In genomic region chr7:860149-860548, GRCh38 we compare ENCODE assay signal across 25 cellular contexts.
"Had no signal": no experiment of that assay in that cellular context is flagged by ENCODE, and none has a peak within 500 bp of the region (broad histone marks: within the 10 kb centered on the region; RNA-seq: fewer than 3 reads in every experiment).

No MANE protein-coding gene starts in this region.

- H3K4me3 ChIP-seq: coronary artery, left lung, lung, ovary, tibial artery, uterus had no signal

- H3K4me1 ChIP-seq: left lung, tibial artery, uterus had no signal

- H3K36me3 ChIP-seq: ovary, uterus had no signal

- H3K4me1 Mint-ChIP-seq: activated B cell treated with CpG ODN at 0.5 μM for 24 hours; activated CD4-positive, alpha-beta T cell treated with anti-CD3 and anti-CD28 coated beads for 36 hours; endodermal cell; stimulated activated effector memory CD8-positive, alpha-beta T cell treated with anti-CD3 and anti-CD28 coated beads, Interleukin-12 subunit alpha, Interleukin-12 subunit beta, amount 100 ng/mL, for 72 hours; stimulated activated naive CD8-positive, alpha-beta T cell treated with anti-CD3 and anti-CD28 coated beads, Interleukin-15, amount 100 ng/mL, for 72 hours had no signal

- H3K9me3 Mint-ChIP-seq: activated B cell treated with CpG ODN at 0.5 μM for 24 hours; activated T-cell treated with anti-CD3 and anti-CD28 coated beads, Interleukin-2, amount 50 U/mL, for 24 hours; activated T-helper 2 cell treated with anti-CD3 and anti-CD28 coated beads, Interferon-gamma antibody, Interleukin-2, Interleukin-4, amounts not matched to agents 10 μg/mL and 5 μg/mL and 100 μg/mL, durations not matched to agents 14 hours and 24 hours and 36 hours; endodermal cell; naive B cell; stimulated activated effector memory CD8-positive, alpha-beta T cell treated with anti-CD3 and anti-CD28 coated beads, Interleukin-12 subunit alpha, Interleukin-12 subunit beta, amount 100 ng/mL, for 72 hours; stimulated activated naive CD8-positive, alpha-beta T cell treated with anti-CD3 and anti-CD28 coated beads, Interleukin-15, amount 100 ng/mL, for 72 hours had no signal

- H3K27ac ChIP-seq: coronary artery, epithelial cell of prostate, left lung, ovary, tibial artery, uterus had no signal

- H3K27me3 Mint-ChIP-seq: activated B cell treated with CpG ODN at 0.5 μM for 24 hours; activated CD4-positive, alpha-beta T cell treated with anti-CD3 and anti-CD28 coated beads for 36 hours; activated T-cell treated with anti-CD3 and anti-CD28 coated beads, Interleukin-2, amount 50 U/mL, for 24 hours; naive B cell; stimulated activated naive CD8-positive, alpha-beta T cell treated with anti-CD3 and anti-CD28 coated beads, Interleukin-15, amount 100 ng/mL, for 72 hours had no signal

- DNase-seq: activated B cell treated with CpG ODN at 0.5 μM for 24 hours; activated CD4-positive, alpha-beta T cell treated with anti-CD3 and anti-CD28 coated beads for 36 hours; activated CD4-positive, alpha-beta T cell treated with anti-CD3 and anti-CD28 coated beads, Interleukin-2, amount 50 U/mL, for 4 hours; activated CD8-positive, alpha-beta memory T cell treated with anti-CD3 and anti-CD28 coated beads for 24 hours; activated CD8-positive, alpha-beta memory T cell treated with anti-CD3 and anti-CD28 coated beads, Interleukin-2, amount 50 U/mL, for 4 hours; activated naive CD4-positive, alpha-beta T cell treated with Interleukin-2 at 50 U/mL for 16 hours; activated T-cell treated with anti-CD3 and anti-CD28 coated beads, Interleukin-2, amount 50 U/mL, for 24 hours; amygdala; cerebellar nuclear complex; endodermal cell; kidney glomerular epithelial cell; naive B cell; ovary; right cardiac atrium; stimulated activated CD4-positive, alpha-beta T cell treated with anti-CD3 and anti-CD28 coated beads, Interleukin-12 subunit alpha, Interleukin-12 subunit beta, amount 100 ng/mL, for 4 hours; stimulated activated naive CD8-positive, alpha-beta T cell treated with anti-CD3 and anti-CD28 coated beads, Interleukin-15, amount 100 ng/mL, for 72 hours; T1000; tibial artery; uterus had no signal

- H3K4me3 Mint-ChIP-seq: activated B cell treated with CpG ODN at 0.5 μM for 24 hours; activated CD4-positive, alpha-beta T cell treated with anti-CD3 and anti-CD28 coated beads for 36 hours; activated T-cell treated with anti-CD3 and anti-CD28 coated beads, Interleukin-2, amount 50 U/mL, for 24 hours; endodermal cell; stimulated activated effector memory CD8-positive, alpha-beta T cell treated with anti-CD3 and anti-CD28 coated beads, Interleukin-12 subunit alpha, Interleukin-12 subunit beta, amount 100 ng/mL, for 72 hours; stimulated activated naive CD8-positive, alpha-beta T cell treated with anti-CD3 and anti-CD28 coated beads, Interleukin-15, amount 100 ng/mL, for 72 hours had no signal

- H3K27me3 ChIP-seq: left lung, ovary, tibial artery, uterus had no signal

- ATAC-seq: activated CD4-positive, alpha-beta T cell treated with anti-CD3 and anti-CD28 coated beads for 36 hours; stimulated activated effector memory CD8-positive, alpha-beta T cell treated with anti-CD3 and anti-CD28 coated beads, Interleukin-12 subunit alpha, Interleukin-12 subunit beta, amount 100 ng/mL, for 72 hours; stimulated activated naive CD8-positive, alpha-beta T cell treated with anti-CD3 and anti-CD28 coated beads, Interleukin-15, amount 100 ng/mL, for 72 hours had no signal

- H3K27ac Mint-ChIP-seq: activated B cell treated with CpG ODN at 0.5 μM for 24 hours; activated CD4-positive, alpha-beta T cell treated with anti-CD3 and anti-CD28 coated beads for 36 hours; activated T-helper 2 cell treated with anti-CD3 and anti-CD28 coated beads, Interferon-gamma antibody, Interleukin-2, Interleukin-4, amounts not matched to agents 10 μg/mL and 5 μg/mL and 100 μg/mL, durations not matched to agents 14 hours and 24 hours and 36 hours; endodermal cell; stimulated activated effector memory CD8-positive, alpha-beta T cell treated with anti-CD3 and anti-CD28 coated beads, Interleukin-12 subunit alpha, Interleukin-12 subunit beta, amount 100 ng/mL, for 72 hours; stimulated activated naive CD8-positive, alpha-beta T cell treated with anti-CD3 and anti-CD28 coated beads, Interleukin-15, amount 100 ng/mL, for 72 hours had no signal

- H3K9me3 ChIP-seq: left lung, ovary, tibial artery, uterus had no signal
